ENCODE assay signal across 1 cellular context in the genomic region with DNA sequence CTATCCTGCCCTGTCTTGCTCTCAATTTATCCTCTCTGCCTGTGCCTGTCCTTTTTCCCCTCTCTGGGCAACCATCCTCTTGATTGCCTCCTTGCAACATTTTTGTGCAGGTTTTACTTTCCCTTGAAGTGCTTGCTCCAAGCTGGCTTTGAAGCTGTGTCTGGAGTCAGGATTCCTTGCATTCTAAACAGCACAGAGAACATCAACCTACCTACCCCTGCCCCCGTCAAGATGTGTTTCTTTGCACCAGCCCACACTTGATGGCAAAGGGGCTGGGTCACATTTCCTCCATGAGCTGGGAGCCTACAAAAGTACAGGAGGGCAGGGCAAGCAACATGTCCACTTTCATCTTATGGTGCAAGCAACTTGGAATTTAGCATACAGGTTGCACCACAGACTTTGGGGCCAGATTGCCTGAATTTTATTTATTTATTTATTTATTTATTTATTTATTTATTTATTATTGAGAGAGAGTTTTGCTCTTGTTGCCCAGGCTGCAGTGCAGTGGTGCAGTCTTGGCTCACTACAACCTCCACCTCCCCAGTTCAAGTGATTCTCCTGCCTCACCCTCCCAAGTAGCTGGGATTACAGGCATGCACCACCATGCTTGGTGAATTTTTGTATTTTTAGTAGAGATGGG.
A peak's percentile ranks its signal among the peaks of the same experiment; 100 is the strongest.
TF ChIP-seq lines count a peak whose summit lies in the region.

No MANE protein-coding gene starts in this region.

TF ChIP-seq in HEK293, 187 proteins besides CTCF, POLR2A, EP300 and RAD21 (continued from another document):
- TF ChIP-seq, protein P1, sequence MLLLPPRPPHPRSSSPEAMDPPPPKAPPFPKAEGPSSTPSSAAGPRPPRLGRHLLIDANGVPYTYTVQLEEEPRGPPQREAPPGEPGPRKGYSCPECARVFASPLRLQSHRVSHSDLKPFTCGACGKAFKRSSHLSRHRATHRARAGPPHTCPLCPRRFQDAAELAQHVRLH (tag by site-specific recombination; IDR thresholded peaks at IDR 0.05), result no peak
- TF ChIP-seq OSR2 (tag by site-specific recombination; IDR thresholded peaks at IDR 0.05) (no peak), ZNF660 (tag by site-specific recombination; IDR thresholded peaks at IDR 0.05) (no peak), ZNF426 (tag by site-specific recombination; IDR thresholded peaks at IDR 0.05) (peak; percentile 53), MYNN (tag by site-specific recombination; IDR thresholded peaks at IDR 0.05; ENCODE audit: borderline replicate concordance) (no peak), ZFP69B (tag by site-specific recombination; IDR thresholded peaks at IDR 0.05) (no peak), ZIC2 (tag by site-specific recombination; IDR thresholded peaks at IDR 0.05) (no peak), YY2 (tag by site-specific recombination; IDR thresholded peaks at IDR 0.05) (no peak), YY1 (tag by site-specific recombination; IDR thresholded peaks at IDR 0.05) (no peak), ZNF518A (tag by site-specific recombination; conservative IDR thresholded peaks at IDR 0.05; ENCODE audit: low read depth) (peak; percentile 72), EGR2 (tag by site-specific recombination; IDR thresholded peaks at IDR 0.05; ENCODE audit: low read depth) (no peak), ZNF555 (tag by site-specific recombination; conservative IDR thresholded peaks at IDR 0.05) (peak; percentile 49; the same call in 1 of the 2 replicates), HOXC10 (CRISPR knock-in tag; IDR thresholded peaks at IDR 0.05) (no peak), ZNF623 (tag by site-specific recombination; IDR thresholded peaks at IDR 0.05) (peak; percentile 51), ZNF473 (tag by site-specific recombination; IDR thresholded peaks at IDR 0.05) (no peak), ZNF394 (tag by site-specific recombination; IDR thresholded peaks at IDR 0.05; ENCODE audit: borderline replicate concordance) (peak; percentile 75; the same call in 1 of the 2 replicates)
- TF ChIP-seq, protein P2, sequence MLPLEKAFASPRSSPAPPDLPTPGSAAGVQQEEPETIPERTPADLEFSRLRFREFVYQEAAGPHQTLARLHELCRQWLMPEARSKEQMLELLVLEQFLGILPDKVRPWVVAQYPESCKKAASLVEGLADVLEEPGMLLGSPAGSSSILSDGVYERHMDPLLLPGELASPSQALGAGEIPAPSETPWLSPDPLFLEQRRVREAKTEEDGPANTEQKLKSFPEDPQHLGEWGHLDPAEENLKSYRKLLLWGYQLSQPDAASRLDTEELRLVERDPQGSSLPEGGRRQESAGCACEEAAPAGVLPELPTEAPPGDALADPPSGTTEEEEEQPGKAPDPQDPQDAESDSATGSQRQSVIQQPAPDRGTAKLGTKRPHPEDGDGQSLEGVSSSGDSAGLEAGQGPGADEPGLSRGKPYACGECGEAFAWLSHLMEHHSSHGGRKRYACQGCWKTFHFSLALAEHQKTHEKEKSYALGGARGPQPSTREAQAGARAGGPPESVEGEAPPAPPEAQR (tag by site-specific recombination; IDR thresholded peaks at IDR 0.05), result no peak
- TF ChIP-seq, protein P3, sequence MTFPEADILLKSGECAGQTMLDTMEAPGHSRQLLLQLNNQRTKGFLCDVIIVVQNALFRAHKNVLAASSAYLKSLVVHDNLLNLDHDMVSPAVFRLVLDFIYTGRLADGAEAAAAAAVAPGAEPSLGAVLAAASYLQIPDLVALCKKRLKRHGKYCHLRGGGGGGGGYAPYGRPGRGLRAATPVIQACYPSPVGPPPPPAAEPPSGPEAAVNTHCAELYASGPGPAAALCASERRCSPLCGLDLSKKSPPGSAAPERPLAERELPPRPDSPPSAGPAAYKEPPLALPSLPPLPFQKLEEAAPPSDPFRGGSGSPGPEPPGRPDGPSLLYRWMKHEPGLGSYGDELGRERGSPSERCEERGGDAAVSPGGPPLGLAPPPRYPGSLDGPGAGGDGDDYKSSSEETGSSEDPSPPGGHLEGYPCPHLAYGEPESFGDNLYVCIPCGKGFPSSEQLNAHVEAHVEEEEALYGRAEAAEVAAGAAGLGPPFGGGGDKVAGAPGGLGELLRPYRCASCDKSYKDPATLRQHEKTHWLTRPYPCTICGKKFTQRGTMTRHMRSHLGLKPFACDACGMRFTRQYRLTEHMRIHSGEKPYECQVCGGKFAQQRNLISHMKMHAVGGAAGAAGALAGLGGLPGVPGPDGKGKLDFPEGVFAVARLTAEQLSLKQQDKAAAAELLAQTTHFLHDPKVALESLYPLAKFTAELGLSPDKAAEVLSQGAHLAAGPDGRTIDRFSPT (tag by site-specific recombination; IDR thresholded peaks at IDR 0.05), result no peak
- TF ChIP-seq, protein P4, sequence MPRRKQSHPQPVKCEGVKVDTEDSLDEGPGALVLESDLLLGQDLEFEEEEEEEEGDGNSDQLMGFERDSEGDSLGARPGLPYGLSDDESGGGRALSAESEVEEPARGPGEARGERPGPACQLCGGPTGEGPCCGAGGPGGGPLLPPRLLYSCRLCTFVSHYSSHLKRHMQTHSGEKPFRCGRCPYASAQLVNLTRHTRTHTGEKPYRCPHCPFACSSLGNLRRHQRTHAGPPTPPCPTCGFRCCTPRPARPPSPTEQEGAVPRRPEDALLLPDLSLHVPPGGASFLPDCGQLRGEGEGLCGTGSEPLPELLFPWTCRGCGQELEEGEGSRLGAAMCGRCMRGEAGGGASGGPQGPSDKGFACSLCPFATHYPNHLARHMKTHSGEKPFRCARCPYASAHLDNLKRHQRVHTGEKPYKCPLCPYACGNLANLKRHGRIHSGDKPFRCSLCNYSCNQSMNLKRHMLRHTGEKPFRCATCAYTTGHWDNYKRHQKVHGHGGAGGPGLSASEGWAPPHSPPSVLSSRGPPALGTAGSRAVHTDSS (tag by site-specific recombination; IDR thresholded peaks at IDR 0.05), result no peak
- TF ChIP-seq, protein P5, sequence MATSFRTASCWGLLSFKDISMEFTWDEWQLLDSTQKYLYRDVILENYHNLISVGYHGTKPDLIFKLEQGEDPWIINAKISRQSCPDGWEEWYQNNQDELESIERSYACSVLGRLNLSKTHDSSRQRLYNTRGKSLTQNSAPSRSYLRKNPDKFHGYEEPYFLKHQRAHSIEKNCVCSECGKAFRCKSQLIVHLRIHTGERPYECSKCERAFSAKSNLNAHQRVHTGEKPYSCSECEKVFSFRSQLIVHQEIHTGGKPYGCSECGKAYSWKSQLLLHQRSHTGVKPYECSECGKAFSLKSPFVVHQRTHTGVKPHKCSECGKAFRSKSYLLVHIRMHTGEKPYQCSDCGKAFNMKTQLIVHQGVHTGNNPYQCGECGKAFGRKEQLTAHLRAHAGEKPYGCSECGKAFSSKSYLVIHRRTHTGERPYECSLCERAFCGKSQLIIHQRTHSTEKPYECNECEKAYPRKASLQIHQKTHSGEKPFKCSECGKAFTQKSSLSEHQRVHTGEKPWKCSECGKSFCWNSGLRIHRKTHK (tag by site-specific recombination; IDR thresholded peaks at IDR 0.05), result no peak
TF ChIP-seq in HEK293: peak in this region for 8.
